ENCODE assay signal across 10 cellular contexts in the genomic region with DNA sequence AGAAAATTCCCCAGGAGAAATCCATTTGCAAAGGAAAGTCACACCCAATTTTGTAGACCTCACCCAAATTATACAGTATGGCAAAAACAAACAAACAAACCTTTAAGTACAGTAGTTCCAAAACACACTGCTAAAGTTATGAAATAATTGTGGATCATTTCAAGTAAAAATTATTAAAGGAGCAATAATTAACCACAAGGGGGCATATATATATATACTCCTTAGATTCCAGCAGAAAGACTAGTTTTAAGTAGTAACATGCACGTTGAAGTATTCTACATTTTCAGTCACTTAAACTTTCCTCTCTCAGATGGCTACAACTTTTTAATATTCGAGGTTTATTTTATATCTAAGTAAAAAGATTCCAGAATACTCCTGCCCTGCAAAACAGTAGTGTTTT. TPM values are rescaled to one million over a fixed set of nuclear protein-coding genes. Genes with fewer than 3 reads are reported as not detected.
DNase-seq lines count a peak whose midpoint lies in the region; FAIRE-seq and TF ChIP-seq lines count a peak whose summit lies in the region.
"Had no signal": no experiment of that assay in that cellular context is flagged by ENCODE, and none has a peak within 500 bp of the region (broad histone marks: within the 10 kb centered on the region; RNA-seq: fewer than 3 reads in every experiment).

No MANE protein-coding gene starts in this region.

- no peaks in the 10 kb centered on the region for H3K4me1 Mint-ChIP-seq in nephron

- peaks cover 17% of the 10 kb centered on the region for H3K36me3 Mint-ChIP-seq in nephron (ENCODE audit: low read depth)

- no peaks in the 10 kb centered on the region for H3K27me3 ChIP-seq in bronchial epithelial cell (ENCODE audit: control insufficient read depth, insufficient read depth, low read length)

- H3K4me3 ChIP-seq in bronchial epithelial cell (ENCODE audit: low read depth, low read length): no peak overlapping the region

- no peaks in the 10 kb centered on the region for H3K36me3 ChIP-seq in bronchial epithelial cell (ENCODE audit: control insufficient read depth, insufficient read depth, low read length)

- no peak for TF ChIP-seq POLR2A in GM12892 (IDR thresholded peaks at IDR 0.05; ENCODE audit: low read depth, low read length)

- H3K27me3 Mint-ChIP-seq in nephron (ENCODE audit: low read depth): no peaks in the 10 kb centered on the region

- H3K4me3 Mint-ChIP-seq in nephron: no peak overlapping the region

- no peaks in the 10 kb centered on the region for H3K9me3 Mint-ChIP-seq in nephron

- no peak for FAIRE-seq in bronchial epithelial cell (lab: Jason Lieb, UNC)
- FAIRE-seq in GM12892 (lab: Jason Lieb, UNC): no peak

- TF ChIP-seq CTCF in bronchial epithelial cell (IDR thresholded peaks at IDR 0.05; ENCODE audit: insufficient read depth, low read length, severe bottlenecking) (no peak), nephron (IDR thresholded peaks at IDR 0.05; ENCODE audit: unreplicated experiment in 3 of 3) (peak; percentile 39 to 44 (median 40))

- H3K27ac Mint-ChIP-seq in nephron: no peak overlapping the region

- DNase-seq in CD1c-positive myeloid dendritic cell (ENCODE audit: extremely low spot score) (peak; percentile 36), LoVo (ENCODE audit: low spot score) (peak; percentile 22), bronchial epithelial cell (ENCODE audit: low read depth) (peak; percentile 48), GM12892 (ENCODE audit: insufficient read length) (no peak), NCI-H226 (no peak)
- DNase-seq in activated effector memory CD4-positive, alpha-beta T cell treated with anti-CD3 and anti-CD28 coated beads, Interleukin-2, amount 50 U/mL, for 16 hours: no peak
- DNase-seq in stimulated activated CD4-positive, alpha-beta T cell treated with anti-CD3 and anti-CD28 coated beads, Interleukin-2, amount 100 ng/mL, for 24 hours: no peak
- DNase-seq: aorta, NCI-H446 had no signal

RNA-seq across cellular contexts. Expression of gene RNF141, which starts 26.8 kb away (rescaled TPM):
- 71.9 and 103 TPM in 2 replicates for total RNA-seq in bronchial epithelial cell
- 16.7 TPM for polyA plus RNA-seq in GM12892 (2012; ENCODE audit: missing spikeins)

RNA-seq across cellular contexts. Expression of gene LYVE1, which starts 54.3 kb away (rescaled TPM):
- total RNA-seq in bronchial epithelial cell: not detected in 2 replicates
- polyA plus RNA-seq in GM12892 (2012; ENCODE audit: missing spikeins): not detected

RNA-seq across cellular contexts. Expression of gene AMPD3, which starts 59.1 kb away (rescaled TPM):
- total RNA-seq in bronchial epithelial cell: 5.3 and 11.0 TPM in 2 replicates
- 49.2 TPM for polyA plus RNA-seq in GM12892 (2012; ENCODE audit: missing spikeins)

Comparison
In these comparisons a context has a peak if more than half of its experiments do, and no peak if none do; other contexts are left out.
1. DNase-seq: peak in CD1c-positive myeloid dendritic cell (single experiment), LoVo (single experiment) and bronchial epithelial cell (single experiment); none in GM12892 (single experiment), activated effector memory CD4-positive, alpha-beta T cell treated with anti-CD3 and anti-CD28 coated beads, Interleukin-2, amount 50 U/mL, for 16 hours (single experiment), NCI-H226 (single experiment) and stimulated activated CD4-positive, alpha-beta T cell treated with anti-CD3 and anti-CD28 coated beads, Interleukin-2, amount 100 ng/mL, for 24 hours (0 of 2).